ENCODE assay signal across 37 cellular contexts in the genomic region with DNA sequence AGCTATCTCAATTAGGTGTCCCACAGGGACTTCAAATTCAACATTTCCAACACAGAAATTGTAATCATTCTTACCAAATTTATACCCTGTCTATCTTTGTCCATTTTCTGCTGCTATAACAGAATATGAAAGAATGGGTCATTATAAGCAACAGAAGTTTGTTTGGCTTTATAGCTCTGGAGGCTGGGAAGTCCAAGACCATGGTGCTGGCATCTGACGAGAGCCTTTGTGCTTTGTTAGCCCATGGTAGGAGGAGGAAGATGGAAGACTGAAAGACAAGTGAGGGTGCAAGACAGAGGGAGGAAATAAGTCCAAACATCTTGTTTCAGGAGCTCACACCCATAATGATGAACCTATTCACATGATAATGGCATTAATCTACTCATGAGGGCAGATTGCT.
"Had no signal": no experiment of that assay in that cellular context is flagged by ENCODE, and none has a peak within 500 bp of the region (broad histone marks: within the 10 kb centered on the region; RNA-seq: fewer than 3 reads in every experiment).

No MANE protein-coding gene starts in this region.

- FAIRE-seq: astrocyte, TTC549 had no signal

- H3K36me3 ChIP-seq: adrenal gland, brain microvascular endothelial cell, breast epithelium had no signal

- H3K4me3 Mint-ChIP-seq: activated B cell treated with CpG ODN at 0.5 μM for 24 hours; activated CD4-positive, alpha-beta memory T cell treated with anti-CD3 and anti-CD28 coated beads for 36 hours; activated CD4-positive, alpha-beta T cell treated with anti-CD3 and anti-CD28 coated beads, Interleukin-2, amount 10 ng/mL, durations not matched to agents 24 days and 14 days; activated CD8-positive, alpha-beta T cell treated with anti-CD3 and anti-CD28 coated beads for 36 hours; activated naive CD4-positive, alpha-beta T cell treated with anti-CD3 and anti-CD28 coated beads for 36 hours; activated naive CD8-positive, alpha-beta T cell treated with anti-CD3 and anti-CD28 coated beads for 36 hours; activated T-cell treated with anti-CD3 and anti-CD28 coated beads, Interleukin-2, amount 50 U/mL, for 4 hours; activated T-cell treated with anti-CD3 and anti-CD28 coated beads, Interleukin-2, amount 50 U/mL, for 72 hours; activated T-helper 1 cell treated with anti-CD3 and anti-CD28 coated beads, Interleukin-12 subunit alpha, Interleukin-12 subunit beta, Interleukin-2, Interleukin-4 antibody, amounts not matched to agents 30 ng/mL and 10 ng/mL and 1 ng/mL, durations not matched to agents 14 hours and 24 hours and 36 hours; activated T-helper 17 cell treated with anti-CD3 and anti-CD28 coated beads, Interleukin-2, amount 50 U/mL, for 72 hours; T-helper 1 cell treated with Interleukin-12 subunit alpha and Interleukin-12 subunit beta and Interleukin-4 antibody, amounts not matched to agents 30 μg/mL and 1 μg/mL, for 36 hours; T-helper 2 cell treated with Interferon-gamma antibody and Interleukin-4, amounts not matched to agents 5 μg/mL and 100 μg/mL, for 36 hours had no signal

- H3K27me3 ChIP-seq: adrenal gland, body of pancreas, brain microvascular endothelial cell, breast epithelium had no signal

- H3K9me3 ChIP-seq: adrenal gland had no signal

- H3K4me3 ChIP-seq: adrenal gland, body of pancreas, breast epithelium had no signal

- H3K27me3 Mint-ChIP-seq: activated B cell treated with CpG ODN at 0.5 μM for 24 hours; activated CD4-positive, alpha-beta memory T cell treated with anti-CD3 and anti-CD28 coated beads for 36 hours; activated CD4-positive, alpha-beta T cell treated with anti-CD3 and anti-CD28 coated beads, Interleukin-2, amount 10 ng/mL, durations not matched to agents 24 days and 14 days; activated CD8-positive, alpha-beta T cell treated with anti-CD3 and anti-CD28 coated beads for 36 hours; activated naive CD8-positive, alpha-beta T cell treated with anti-CD3 and anti-CD28 coated beads for 36 hours; activated T-helper 17 cell treated with anti-CD3 and anti-CD28 coated beads, Interleukin-2, amount 50 U/mL, for 72 hours had no signal

- H3K4me1 ChIP-seq: adrenal gland, body of pancreas, breast epithelium had no signal

- ATAC-seq: activated CD8-positive, alpha-beta T cell treated with anti-CD3 and anti-CD28 coated beads for 36 hours; activated naive CD4-positive, alpha-beta T cell treated with anti-CD3 and anti-CD28 coated beads, Interleukin-2, amount 50 U/mL, for 72 hours; activated T-cell treated with anti-CD3 and anti-CD28 coated beads, Interleukin-2, amount 50 U/mL, for 4 hours; activated T-cell treated with anti-CD3 and anti-CD28 coated beads, Interleukin-2, amount 50 U/mL, for 72 hours; activated T-helper 17 cell treated with anti-CD3 and anti-CD28 coated beads, Interleukin-2, amount 50 U/mL, for 72 hours; body of pancreas had no signal

- DNase-seq: activated B cell treated with CpG ODN at 0.5 μM for 24 hours; activated CD4-positive, alpha-beta memory T cell treated with anti-CD3 and anti-CD28 coated beads for 36 hours; activated CD4-positive, alpha-beta T cell treated with anti-CD3 and anti-CD28 coated beads for 4 hours; activated CD4-positive, alpha-beta T cell treated with anti-CD3 and anti-CD28 coated beads, Interleukin-2, amount 10 ng/mL, durations not matched to agents 24 days and 14 days; activated CD4-positive, alpha-beta T cell treated with anti-CD3 and anti-CD28 coated beads, Interleukin-2, amount 50 U/mL, for 1 hour; activated CD4-positive, alpha-beta T cell treated with anti-CD3 and anti-CD28 coated beads, Interleukin-2, amount 50 U/mL, for 4 hours; activated CD4-positive, CD25-positive, alpha-beta regulatory T cell treated with anti-CD3 and anti-CD28 coated beads, Interleukin-2, amount 50 U/mL, for 72 hours; activated CD8-positive, alpha-beta memory T cell treated with anti-CD3 and anti-CD28 coated beads, Interleukin-2, amount 50 U/mL, for 4 hours; activated CD8-positive, alpha-beta T cell treated with anti-CD3 and anti-CD28 coated beads for 36 hours; activated effector memory CD4-positive, alpha-beta T cell treated with anti-CD3 and anti-CD28 coated beads, Interleukin-2, amount 50 U/mL, for 16 hours; activated gamma-delta T cell treated with Interleukin-2 at 50 U/mL for 16 hours; activated naive CD4-positive, alpha-beta T cell; activated naive CD4-positive, alpha-beta T cell treated with anti-CD3 and anti-CD28 coated beads for 36 hours; activated naive CD4-positive, alpha-beta T cell treated with anti-CD3 and anti-CD28 coated beads, Interleukin-2, amount 50 U/mL, for 16 hours; activated naive CD8-positive, alpha-beta T cell treated with anti-CD3 and anti-CD28 coated beads for 36 hours; activated T-cell treated with anti-CD3 and anti-CD28 coated beads for 4 hours; activated T-cell treated with anti-CD3 and anti-CD28 coated beads, Interleukin-2, amount 50 U/mL, for 1 hour; activated T-cell treated with anti-CD3 and anti-CD28 coated beads, Interleukin-2, amount 50 U/mL, for 4 hours; activated T-cell treated with anti-CD3 and anti-CD28 coated beads, Interleukin-2, amount 50 U/mL, for 72 hours; adrenal gland; amniotic stem cell; aorta; body of pancreas; brain microvascular endothelial cell; central memory CD4-positive, alpha-beta T cell; T-helper 1 cell; T-helper 2 cell; T-helper 9 cell had no signal

- H3K4me1 Mint-ChIP-seq: activated B cell treated with CpG ODN at 0.5 μM for 24 hours; activated CD4-positive, alpha-beta T cell treated with anti-CD3 and anti-CD28 coated beads, Interleukin-2, amount 10 ng/mL, durations not matched to agents 24 days and 14 days; activated T-helper 17 cell treated with anti-CD3 and anti-CD28 coated beads, Interleukin-2, amount 50 U/mL, for 72 hours had no signal

- H3K27ac Mint-ChIP-seq: activated B cell treated with CpG ODN at 0.5 μM for 24 hours; activated CD4-positive, alpha-beta memory T cell treated with anti-CD3 and anti-CD28 coated beads for 36 hours; activated CD4-positive, alpha-beta T cell treated with anti-CD3 and anti-CD28 coated beads, Interleukin-2, amount 10 ng/mL, durations not matched to agents 24 days and 14 days; activated CD8-positive, alpha-beta T cell treated with anti-CD3 and anti-CD28 coated beads for 36 hours; activated naive CD4-positive, alpha-beta T cell treated with anti-CD3 and anti-CD28 coated beads for 36 hours; activated naive CD4-positive, alpha-beta T cell treated with anti-CD3 and anti-CD28 coated beads, Interleukin-2, amount 50 U/mL, for 72 hours; activated naive CD8-positive, alpha-beta T cell treated with anti-CD3 and anti-CD28 coated beads for 36 hours; activated T-cell treated with anti-CD3 and anti-CD28 coated beads, Interleukin-2, amount 50 U/mL, for 72 hours; activated T-helper 1 cell treated with anti-CD3 and anti-CD28 coated beads, Interleukin-12 subunit alpha, Interleukin-12 subunit beta, Interleukin-2, Interleukin-4 antibody, amounts not matched to agents 30 ng/mL and 10 ng/mL and 1 ng/mL, durations not matched to agents 14 hours and 24 hours and 36 hours; activated T-helper 17 cell treated with anti-CD3 and anti-CD28 coated beads, Interleukin-2, amount 50 U/mL, for 72 hours; T-helper 1 cell treated with Interleukin-12 subunit alpha and Interleukin-12 subunit beta and Interleukin-4 antibody, amounts not matched to agents 30 μg/mL and 1 μg/mL, for 36 hours; T-helper 2 cell treated with Interferon-gamma antibody and Interleukin-4, amounts not matched to agents 5 μg/mL and 100 μg/mL, for 36 hours had no signal

- H3K27ac ChIP-seq: adrenal gland, body of pancreas, brain microvascular endothelial cell, breast epithelium, VCaP had no signal
